8 cellular contexts compared by ENCODE assay signal in the genomic region with DNA sequence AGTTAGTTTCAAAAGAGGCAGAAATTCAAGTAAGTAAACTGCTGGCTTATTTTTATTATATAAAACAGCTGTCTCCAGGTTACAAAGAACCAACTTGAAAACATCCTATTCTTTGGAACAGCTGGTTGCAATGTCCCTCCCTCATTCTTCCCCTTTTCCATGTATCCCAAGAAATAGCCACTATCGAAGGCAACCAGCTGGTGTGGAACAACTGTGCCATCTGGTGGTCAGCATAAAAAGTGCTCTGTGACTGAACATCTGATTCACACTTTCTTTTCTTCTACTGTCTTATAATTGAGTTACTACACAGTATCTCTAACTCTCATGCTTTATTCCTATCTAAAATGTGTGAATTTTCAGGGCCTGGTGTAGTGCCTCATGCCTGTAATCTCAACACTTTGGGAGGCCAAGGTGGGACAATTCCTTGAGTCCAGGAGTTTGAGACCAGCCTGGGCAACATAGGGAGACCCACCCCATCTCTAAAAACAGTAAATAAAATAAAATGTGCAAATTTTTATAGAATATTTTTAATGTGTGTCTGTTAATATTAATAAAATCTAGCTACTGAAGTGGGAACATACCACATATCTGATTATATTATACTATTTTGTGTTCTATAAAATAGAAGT. TPM values are rescaled to one million over a fixed set of nuclear protein-coding genes. Genes with fewer than 3 reads are reported as not detected.
A peak's percentile ranks its signal among the peaks of the same experiment; 100 is the strongest.
DNase-seq lines count a peak whose midpoint lies in the region; ATAC-seq and TF ChIP-seq lines count a peak whose summit lies in the region.

No MANE protein-coding gene starts in this region.

- no peak overlapping the region for H3K4me3 ChIP-seq in kidney epithelial cell (ENCODE audit: low read depth, low read length)

- DNase-seq in activated T-cell treated with anti-CD3 and anti-CD28 coated beads for 24 hours (ENCODE audit: low read depth), result peak; percentile 28
- no peak for DNase-seq in activated T-cell treated with anti-CD3 and anti-CD28 coated beads, Interleukin-2, amount 50 U/mL, for 1 hour
- peak; percentile 14 for DNase-seq in NCI-H1092 (lab: John Stamatoyannopoulos, UW)
- peak in 17 of 34 experiments; percentile 9 to 33 (median 20) for DNase-seq in T-cell
- peak; percentile 76 for DNase-seq in cerebellar cortex (ENCODE audit: low spot score)
- no peak for DNase-seq in kidney epithelial cell (ENCODE audit: low read depth)
- DNase-seq in stimulated activated CD4-positive, alpha-beta T cell treated with anti-CD3 and anti-CD28 coated beads, TNF-alpha, amount 100 ng/mL, for 48 hours (ENCODE audit: low read depth in 3 of 3), result peak in 2 of 3 donors; percentile 15 to 27

- H3K4me3 Mint-ChIP-seq in T-cell, result no peak overlapping the region

- CTCF ChIA-PET in T-cell (lab: Charles Lee), result interaction anchor here (0.6 to 1.8 kb wide), 15 partner anchors 8 to 839 kb away, joined by 3 to 15 read pairs (median 4); a partner anchor contains a TSS

- peak; percentile 44 to 60 (median 46) for ATAC-seq in T-cell (replicated peaks in 1 of 4)
- ATAC-seq in GM19351 (IDR thresholded peaks at IDR 0.05; ENCODE audit: unreplicated experiment), result no peak

- H3K27me3 Mint-ChIP-seq in T-cell, result no peaks in the 10 kb centered on the region

- peaks cover 15% of the 10 kb centered on the region for H3K36me3 Mint-ChIP-seq in T-cell

- H3K27ac Mint-ChIP-seq in T-cell, result no peak overlapping the region

- no peaks in the 10 kb centered on the region for H3K27me3 ChIP-seq in kidney epithelial cell (ENCODE audit: control insufficient read depth, insufficient read depth, low read length)

- no peaks in the 10 kb centered on the region for H3K9me3 Mint-ChIP-seq in T-cell

- POLR2A ChIA-PET in T-cell (lab: Charles Lee), result no interaction called here

- no peaks in the 10 kb centered on the region for H3K36me3 ChIP-seq in kidney epithelial cell (ENCODE audit: control insufficient read depth, insufficient read depth, low read length)

- peaks cover 29 to 34% (median 29%) of the 10 kb centered on the region in 3 donors for H3K4me1 Mint-ChIP-seq in T-cell

- peak; percentile 88 for TF ChIP-seq CTCF in kidney epithelial cell (IDR thresholded peaks at IDR 0.05; ENCODE audit: insufficient read depth, low read length, poor library complexity, severe bottlenecking)

RNA-seq across cellular contexts. Expression of a gene that starts 9.6 kb away (rescaled TPM):
- 10 to 100 TPM in 4 of 5 donors, 1 to 10 TPM in 1; 9.5 to 12.5 (median 11.1) TPM for total RNA-seq in T-cell
- total RNA-seq in kidney epithelial cell, result 11.5 and 15.9 TPM in 2 replicates

Comparison
In these comparisons a context has a peak if more than half of its experiments do, and no peak if none do; other contexts are left out.
1. DNase-seq: peak in activated T-cell treated with anti-CD3 and anti-CD28 coated beads for 24 hours (single experiment), NCI-H1092 (single experiment), cerebellar cortex (single experiment) and stimulated activated CD4-positive, alpha-beta T cell treated with anti-CD3 and anti-CD28 coated beads, TNF-alpha, amount 100 ng/mL, for 48 hours (2 of 3); none in activated T-cell treated with anti-CD3 and anti-CD28 coated beads, Interleukin-2, amount 50 U/mL, for 1 hour (single experiment) and kidney epithelial cell (single experiment).